In the genomic region with DNA sequence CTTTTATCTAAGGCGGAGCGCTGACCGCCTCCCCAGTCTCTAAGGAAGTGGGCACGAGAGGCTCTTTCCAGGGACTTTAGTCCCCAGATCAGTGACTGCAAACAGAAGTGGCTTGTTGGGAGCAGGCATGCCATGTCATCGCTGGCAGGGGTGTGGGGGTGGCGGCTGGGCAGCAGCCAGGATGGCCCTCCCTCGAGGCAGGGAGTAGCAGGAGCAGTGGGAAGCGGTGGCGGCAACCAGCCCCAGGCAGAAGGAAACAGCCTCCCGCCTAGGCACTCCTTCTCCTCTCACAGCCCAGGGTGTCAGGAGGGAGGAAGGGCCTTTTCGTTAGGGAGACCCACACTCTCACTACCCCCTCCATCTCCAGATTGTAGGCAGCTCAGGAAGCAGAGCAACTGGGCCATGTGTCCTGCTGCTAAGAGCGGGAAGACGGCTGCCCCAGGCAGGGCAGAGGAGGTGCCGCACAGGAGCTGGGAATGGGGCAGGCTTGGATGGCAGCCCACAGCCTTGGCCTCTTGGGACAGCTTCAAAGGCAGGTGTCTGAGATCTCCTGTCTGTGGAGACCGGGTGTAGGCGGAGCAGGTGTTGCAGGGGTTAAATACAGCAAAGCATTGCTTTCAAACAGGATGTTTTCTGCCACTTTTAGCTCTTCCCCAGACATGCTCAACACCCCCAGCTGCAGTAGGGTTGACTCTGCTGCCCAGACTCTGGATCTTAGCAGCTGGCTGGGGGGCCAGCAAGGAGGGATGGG, we compare ENCODE assay signal across 8 cellular contexts. TPM values are rescaled to one million over a fixed set of nuclear protein-coding genes. Genes with fewer than 3 reads are reported as not detected.
DNase-seq lines count a peak whose midpoint lies in the region; ATAC-seq, FAIRE-seq and TF ChIP-seq lines count a peak whose summit lies in the region.

No MANE protein-coding gene starts in this region.

- H2AK5ac ChIP-seq in IMR-90 (ENCODE audit: low read depth, low read length): peak overlapping the region; percentile 94

- POLR2A ChIA-PET in IMR-90 (lab: Charles Lee; ENCODE audit: unreplicated experiment): no interaction called here

- no TSS peak for BruUV-seq in IMR-90 (replicated peaks; lab: Mats Ljungman, UMichigan)

- peaks cover 0 to 24% of the 10 kb centered on the region in 2 experiments; a peak in 1 of 4 replicates for H3K79me1 ChIP-seq in IMR-90 (ENCODE audit: low read depth in 1 of 2, low read length in 2 of 2)

- H3K9me3 Mint-ChIP-seq in activated T-helper 2 cell treated with anti-CD3 and anti-CD28 coated beads, Interferon-gamma antibody, Interleukin-2, Interleukin-4, amounts not matched to agents 10 μg/mL and 5 μg/mL and 100 μg/mL, durations not matched to agents 14 hours and 24 hours and 36 hours: no peaks in the 10 kb centered on the region
- no peaks in the 10 kb centered on the region for H3K9me3 Mint-ChIP-seq in nephron progenitor cell

- no peaks in the 10 kb centered on the region for H4K20me1 ChIP-seq in IMR-90 (ENCODE audit: insufficient read depth, low read length)

- H3K4ac ChIP-seq in IMR-90 (ENCODE audit: low read depth, low read length): peak overlapping the region; percentile 88

- H2AK9ac ChIP-seq in IMR-90 (replicated peaks; ENCODE audit: low read depth, low read length, poor library complexity): peak overlapping the region; percentile 73

- dilution Hi-C loops in IMR-90 (cut with HindIII; ENCODE audit: low sequenced_read_pairs, unreplicated experiment): no loop called here

- peak overlapping the region; percentile 76 for H3K23ac ChIP-seq in IMR-90 (ENCODE audit: low read depth, low read length)

- H3K27ac ChIP-seq in IMR-90 (ENCODE audit: insufficient read depth, low read length): peak overlapping the region; percentile 1; the same call in 1 of the 2 replicates

- H4K5ac ChIP-seq in IMR-90 (ENCODE audit: low read depth, low read length): peak overlapping the region; percentile 26

- no peak overlapping the region for H3K4me2 ChIP-seq in IMR-90 (ENCODE audit: low read depth, low read length)

- ATAC-seq in GM21529 (IDR thresholded peaks at IDR 0.05; ENCODE audit: unreplicated experiment) (peak; percentile 78), IMR-90 (ENCODE audit: low read depth) (no peak)

- peak overlapping the region; percentile 87 for H2BK20ac ChIP-seq in IMR-90 (ENCODE audit: low read depth, low read length)

- no peak overlapping the region for H3K4me3 ChIP-seq in IMR-90 (ENCODE audit: insufficient read depth, low read depth, low read length)

- H4K8ac ChIP-seq in IMR-90 (ENCODE audit: low read depth in 2 of 2, low read length in 2 of 2): peak overlapping the region; percentile 41 to 58; a peak in 3 of 4 replicates

- in situ Hi-C loops in IMR-90 (cut with MboI; ENCODE audit: low sequenced_read_pairs): no loop called here

- peak overlapping the region; percentile 59 for H4K91ac ChIP-seq in IMR-90 (ENCODE audit: insufficient read depth, low read depth, low read length)

- H3K36me3 ChIP-seq in IMR-90 (ENCODE audit: control insufficient read depth, insufficient read depth, low read length): peaks cover 7% of the 10 kb centered on the region

- H3K4me1 ChIP-seq in IMR-90 (ENCODE audit: control insufficient read depth, insufficient read depth, low read length): peaks cover 20% of the 10 kb centered on the region

- H3K27me3 ChIP-seq in IMR-90 (ENCODE audit: control insufficient read depth, insufficient read depth, low read length): no peaks in the 10 kb centered on the region

- no peak overlapping the region; the same call in 1 of the 2 replicates for H3K9ac ChIP-seq in IMR-90 (ENCODE audit: low read depth, low read length)

- peak overlapping the region; percentile 87 for H3K4me3 Mint-ChIP-seq in activated T-helper 2 cell treated with anti-CD3 and anti-CD28 coated beads, Interferon-gamma antibody, Interleukin-2, Interleukin-4, amounts not matched to agents 10 μg/mL and 5 μg/mL and 100 μg/mL, durations not matched to agents 14 hours and 24 hours and 36 hours (ENCODE audit: low read depth)
- no peak overlapping the region for H3K4me3 Mint-ChIP-seq in nephron progenitor cell

- H3K27ac Mint-ChIP-seq in activated T-helper 2 cell treated with anti-CD3 and anti-CD28 coated beads, Interferon-gamma antibody, Interleukin-2, Interleukin-4, amounts not matched to agents 10 μg/mL and 5 μg/mL and 100 μg/mL, durations not matched to agents 14 hours and 24 hours and 36 hours: peak overlapping the region; percentile 99
- H3K27ac Mint-ChIP-seq in nephron progenitor cell: no peak overlapping the region

- peak; percentile 96 for FAIRE-seq in GM12892 (lab: Jason Lieb, UNC)

- H3K4me1 Mint-ChIP-seq in activated T-helper 2 cell treated with anti-CD3 and anti-CD28 coated beads, Interferon-gamma antibody, Interleukin-2, Interleukin-4, amounts not matched to agents 10 μg/mL and 5 μg/mL and 100 μg/mL, durations not matched to agents 14 hours and 24 hours and 36 hours (ENCODE audit: low read depth): peaks cover 80% of the 10 kb centered on the region
- peaks cover 26% of the 10 kb centered on the region for H3K4me1 Mint-ChIP-seq in nephron progenitor cell

- TF ChIP-seq POLR2A in GM12892 (IDR thresholded peaks at IDR 0.05; ENCODE audit: low read depth, low read length) (no peak), IMR-90 (IDR thresholded peaks at IDR 0.05; ENCODE audit: low read depth, low read length) (no peak)

- peaks cover 93% of the 10 kb centered on the region for H3K36me3 Mint-ChIP-seq in activated T-helper 2 cell treated with anti-CD3 and anti-CD28 coated beads, Interferon-gamma antibody, Interleukin-2, Interleukin-4, amounts not matched to agents 10 μg/mL and 5 μg/mL and 100 μg/mL, durations not matched to agents 14 hours and 24 hours and 36 hours (ENCODE audit: low read depth)
- H3K36me3 Mint-ChIP-seq in nephron progenitor cell (ENCODE audit: low read depth): no peaks in the 10 kb centered on the region

- TF ChIP-seq CTCF in IMR-90 (conservative IDR thresholded peaks at IDR 0.05; ENCODE audit: low read depth, low read length): no peak
- TF ChIP-seq CTCF in nephron progenitor cell (IDR thresholded peaks at IDR 0.05): no peak

- H2BK120ac ChIP-seq in IMR-90 (ENCODE audit: low read depth, low read length): peak overlapping the region; percentile 92

- intact Hi-C loops in IMR-90 (cut with micrococcal nuclease): no loop called here
- intact Hi-C loops in activated T-helper 2 cell treated with anti-CD3 and anti-CD28 coated beads, Interferon-gamma antibody, Interleukin-2, Interleukin-4, amounts not matched to agents 10 μg/mL and 5 μg/mL and 100 μg/mL, durations not matched to agents 14 hours and 24 hours and 36 hours (cut with micrococcal nuclease): loop anchor here (1.0 to 10.0 kb wide), 2 partner anchors 8 to 608 kb away; no protein-coding TSS in a partner anchor

- H2AFZ ChIP-seq in IMR-90 (replicated peaks; ENCODE audit: low read length, poor library complexity): peak overlapping the region; percentile 8

- H3K9me1 ChIP-seq in IMR-90 (ENCODE audit: insufficient read depth, low read length): peaks cover 19% of the 10 kb centered on the region

- no peak overlapping the region for H3K56ac ChIP-seq in IMR-90 (ENCODE audit: extremely low read depth, insufficient read depth, low read length)

- 84% methylated on average over 3 of the region's 16 CpGs; no CpG with 5 or more reads in 1 of the 2 experiments for WGBS in IMR-90 (ENCODE audit: extremely low coverage in 2 of 2, insufficient read length in 1 of 2), 2 experiments

- H2BK5ac ChIP-seq in IMR-90 (ENCODE audit: low read depth, low read length, poor library complexity, severe bottlenecking): peak overlapping the region; percentile 49

- peak overlapping the region; percentile 72; the same call in 1 of the 2 replicates for H3K18ac ChIP-seq in IMR-90 (ENCODE audit: low read depth, low read length)

- peak overlapping the region; percentile 80 for H3K14ac ChIP-seq in IMR-90 (replicated peaks; ENCODE audit: low read depth, low read length)

- DNase-seq in GM12892 (ENCODE audit: insufficient read length) (peak; percentile 55), IMR-90 (no peak), occipital lobe (lab: John Stamatoyannopoulos, UW) (peak; percentile 60), nephron progenitor cell (no peak), dermis blood vessel endothelial cell (no peak)
- DNase-seq in activated T-helper 2 cell treated with anti-CD3 and anti-CD28 coated beads, Interferon-gamma antibody, Interleukin-2, Interleukin-4, amounts not matched to agents 10 μg/mL and 5 μg/mL and 100 μg/mL, durations not matched to agents 14 hours and 24 hours and 36 hours (ENCODE audit: low spot score): no peak
- DNase-seq in NK-92 treated with Interleukin-12 subunit alpha and Interleukin-12 subunit beta, amount 100 ng/mL, for 24 hours (lab: John Stamatoyannopoulos, UW): no peak

- H3K9me3 ChIP-seq in IMR-90 (ENCODE audit: control insufficient read depth, insufficient read depth, low read length): no peaks in the 10 kb centered on the region

- no peak for TF ChIP-seq RAD21 in IMR-90 (IDR thresholded peaks at IDR 0.05; ENCODE audit: low read length)

- CTCF ChIA-PET in IMR-90 (lab: Yijun Ruan, JAX): no interaction called here

- H3K27me3 Mint-ChIP-seq in activated T-helper 2 cell treated with anti-CD3 and anti-CD28 coated beads, Interferon-gamma antibody, Interleukin-2, Interleukin-4, amounts not matched to agents 10 μg/mL and 5 μg/mL and 100 μg/mL, durations not matched to agents 14 hours and 24 hours and 36 hours (ENCODE audit: low read depth): no peaks in the 10 kb centered on the region
- peaks cover 22% of the 10 kb centered on the region for H3K27me3 Mint-ChIP-seq in nephron progenitor cell (ENCODE audit: low read depth, poor library complexity)

- H2BK15ac ChIP-seq in IMR-90 (ENCODE audit: low read depth, low read length): peak overlapping the region; percentile 89; the same call in 2 of the 3 replicates

TF ChIP-seq in IMR-90, 13 proteins besides CTCF, POLR2A, EP300 and RAD21 (continues in another document):
- TF ChIP-seq, protein P1, sequence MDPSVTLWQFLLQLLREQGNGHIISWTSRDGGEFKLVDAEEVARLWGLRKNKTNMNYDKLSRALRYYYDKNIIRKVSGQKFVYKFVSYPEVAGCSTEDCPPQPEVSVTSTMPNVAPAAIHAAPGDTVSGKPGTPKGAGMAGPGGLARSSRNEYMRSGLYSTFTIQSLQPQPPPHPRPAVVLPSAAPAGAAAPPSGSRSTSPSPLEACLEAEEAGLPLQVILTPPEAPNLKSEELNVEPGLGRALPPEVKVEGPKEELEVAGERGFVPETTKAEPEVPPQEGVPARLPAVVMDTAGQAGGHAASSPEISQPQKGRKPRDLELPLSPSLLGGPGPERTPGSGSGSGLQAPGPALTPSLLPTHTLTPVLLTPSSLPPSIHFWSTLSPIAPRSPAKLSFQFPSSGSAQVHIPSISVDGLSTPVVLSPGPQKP (IDR thresholded peaks at IDR 0.05; ENCODE audit: borderline replicate concordance, low read depth, low read length): no peak

RNA-seq across cellular contexts. Expression of a gene that starts 21.8 kb away (rescaled TPM):
- polyA plus RNA-seq in GM12892 (2012; ENCODE audit: missing spikeins): 12.0 TPM
- 3.9 and 5.4 TPM in 2 replicates for total RNA-seq in IMR-90 (2012; rRNA removed)
- polyA plus RNA-seq in IMR-90 (2012; rRNA removed): 8.5 and 10.8 TPM in 2 replicates
- polyA plus RNA-seq in IMR-90 (2012; cell fraction: cytosol; rRNA removed): 6.0 and 8.5 TPM in 2 replicates
- polyA plus RNA-seq in IMR-90 (2012; cell fraction: nucleus; rRNA removed; ENCODE audit: low replicate concordance): 6.6 and 12.7 TPM in 2 replicates
- 312 and 317 TPM in 2 replicates for total RNA-seq in activated T-helper 2 cell treated with anti-CD3 and anti-CD28 coated beads, Interferon-gamma antibody, Interleukin-2, Interleukin-4, amounts not matched to agents 10 μg/mL and 5 μg/mL and 100 μg/mL, durations not matched to agents 14 hours and 24 hours and 36 hours
- not detected for total RNA-seq in occipital lobe
- total RNA-seq in dermis blood vessel endothelial cell: under 0.01 and 0.47 TPM in 2 replicates

Comparison
In these comparisons a context has a peak if more than half of its experiments do, and no peak if none do; other contexts are left out.
1. DNase-seq: peak in GM12892 (single experiment) and occipital lobe (single experiment); none in IMR-90 (single experiment), activated T-helper 2 cell treated with anti-CD3 and anti-CD28 coated beads, Interferon-gamma antibody, Interleukin-2, Interleukin-4, amounts not matched to agents 10 μg/mL and 5 μg/mL and 100 μg/mL, durations not matched to agents 14 hours and 24 hours and 36 hours (single experiment), NK-92 treated with Interleukin-12 subunit alpha and Interleukin-12 subunit beta, amount 100 ng/mL, for 24 hours (single experiment), nephron progenitor cell (single experiment) and dermis blood vessel endothelial cell (single experiment).
2. RNA of a gene that starts 21.8 kb away (total RNA-seq): 312 to 317 TPM in activated T-helper 2 cell treated with anti-CD3 and anti-CD28 coated beads, Interferon-gamma antibody, Interleukin-2, Interleukin-4, amounts not matched to agents 10 μg/mL and 5 μg/mL and 100 μg/mL, durations not matched to agents 14 hours and 24 hours and 36 hours; 3.9 to 5.4 TPM in IMR-90, not detected in occipital lobe (single experiment) and under 0.01 to 0.47 TPM in dermis blood vessel endothelial cell; every median in the first group is over 10 times any median in the second.